ENCODE assay signal across 10 cellular contexts in genomic region chr13:113448885-113449692, GRCh38. TPM values are rescaled to one million over a fixed set of nuclear protein-coding genes. Genes with fewer than 3 reads are reported as not detected.
DNase-seq lines count a peak whose midpoint lies in the region; ATAC-seq, FAIRE-seq and TF ChIP-seq lines count a peak whose summit lies in the region.
"Had no signal": no experiment of that assay in that cellular context is flagged by ENCODE, and none has a peak within 500 bp of the region (broad histone marks: within the 10 kb centered on the region; RNA-seq: fewer than 3 reads in every experiment).

No MANE protein-coding gene starts in this region.

- H3K9me3 ChIP-seq in adipocyte (ENCODE audit: control insufficient read depth, low read length) = no peaks in the 10 kb centered on the region

- peak overlapping the region; percentile 85 for H3K4me3 ChIP-seq in adipocyte (ENCODE audit: low read length)

- H3K9ac ChIP-seq in adipocyte (ENCODE audit: low read length) = peak overlapping the region; percentile 89

- no peak for ATAC-seq in HG02610 (IDR thresholded peaks at IDR 0.05; ENCODE audit: unreplicated experiment)

- peak; percentile 98 for FAIRE-seq in GM12892 (lab: Jason Lieb, UNC)
- FAIRE-seq: TTC549 had no signal

- H3K4me1 ChIP-seq in adipocyte (ENCODE audit: control insufficient read depth, insufficient read depth, low read length) = peaks cover 12% of the 10 kb centered on the region

- TF ChIP-seq POLR2A in GM12892 (IDR thresholded peaks at IDR 0.05; ENCODE audit: low read depth, low read length) = peak; percentile 78; the same call in 1 of the 2 replicates

- H3K36me3 ChIP-seq in adipocyte (ENCODE audit: control insufficient read depth, insufficient read depth, low read length, severe bottlenecking) = peaks cover 3% of the 10 kb centered on the region

- no peak for DNase-seq in GM12892 (ENCODE audit: insufficient read length)
- peak; percentile 93 for DNase-seq in LoVo (ENCODE audit: low spot score)
- peak; percentile 100 for DNase-seq in SHP77 (lab: John Stamatoyannopoulos, UW)
- no peak for DNase-seq in adipocyte (ENCODE audit: low read depth)
- DNase-seq in mucosa of gallbladder (ENCODE audit: low spot score) = peak; percentile 52
- no peak for DNase-seq in H4 (ENCODE audit: low spot score)
- DNase-seq in kidney tubule cell (ENCODE audit: low spot score) = no peak
- DNase-seq: natural killer cell had no signal

- H3K27me3 ChIP-seq in adipocyte (replicated peaks; ENCODE audit: control insufficient read depth, insufficient read depth, low read length) = no peaks in the 10 kb centered on the region

RNA-seq across cellular contexts. Expression of gene ADPRHL1, which starts 4.2 kb away (rescaled TPM):
- polyA plus RNA-seq in GM12892 (2012; ENCODE audit: missing spikeins) = 0.98 TPM
- total RNA-seq in mucosa of gallbladder = 4.7 TPM
- total RNA-seq in H4 (2014; rRNA removed; shearing (Covaris generic)) = 0.23 and 1.3 TPM in 2 replicates

RNA-seq across cellular contexts. Expression of gene DCUN1D2, which starts 41.4 kb away (rescaled TPM):
- 8.8 TPM for polyA plus RNA-seq in GM12892 (2012; ENCODE audit: missing spikeins)
- total RNA-seq in mucosa of gallbladder = 16.0 TPM
- total RNA-seq in H4 (2014; rRNA removed; shearing (Covaris generic)) = 4.5 and 19.6 TPM in 2 replicates

Comparison
In these comparisons a context has a peak if more than half of its experiments do, and no peak if none do; other contexts are left out.
1. DNase-seq: peak in LoVo (single experiment), SHP77 (2 of 2) and mucosa of gallbladder (single experiment); none in GM12892 (single experiment), adipocyte (single experiment), H4 (single experiment) and kidney tubule cell (single experiment).